In genomic region chr1:17919525-17920439, GRCh38 we compare ENCODE assay signal across 8 cellular contexts.
DNase-seq lines count a peak whose midpoint lies in the region; ATAC-seq and TF ChIP-seq lines count a peak whose summit lies in the region.

No MANE protein-coding gene starts in this region.

- no peak overlapping the region for H3K4me3 ChIP-seq in right atrium auricular region

- DNase-seq in ELR (ENCODE audit: low read depth) (peak; percentile 54), RPMI8226 (peak; percentile 70), globus pallidus (ENCODE audit: low spot score) (peak; percentile 16), NCI-H1048 (lab: John Stamatoyannopoulos, UW) (no peak), right atrium auricular region (ENCODE audit: low spot score) (no peak)
- no peak for DNase-seq in stimulated activated CD4-positive, alpha-beta T cell treated with anti-CD3 and anti-CD28 coated beads, Interleukin-12 subunit alpha, Interleukin-12 subunit beta, amount 100 ng/mL, for 4 hours

- no peak overlapping the region for H3K27ac ChIP-seq in 22Rv1
- H3K27ac ChIP-seq in right atrium auricular region: no peak overlapping the region

- no peak for ATAC-seq in HG03457 (IDR thresholded peaks at IDR 0.05; ENCODE audit: unreplicated experiment)

- TF ChIP-seq CTCF in 22Rv1 (IDR thresholded peaks at IDR 0.05) (peak; percentile 33), right atrium auricular region (IDR thresholded peaks at IDR 0.05) (peak in 1 of 2 donors; percentile 33)

- no peaks in the 10 kb centered on the region for H3K4me1 ChIP-seq in right atrium auricular region

- H3K27me3 ChIP-seq in right atrium auricular region: peaks cover 0 to 4% of the 10 kb centered on the region in 2 donors

- H3K36me3 ChIP-seq in right atrium auricular region: no peaks in the 10 kb centered on the region

- H3K9me3 ChIP-seq in right atrium auricular region: no peaks in the 10 kb centered on the region

Comparison
In these comparisons a context has a peak if more than half of its experiments do, and no peak if none do; other contexts are left out.
1. DNase-seq: peak in ELR (single experiment), RPMI8226 (single experiment) and globus pallidus (single experiment); none in stimulated activated CD4-positive, alpha-beta T cell treated with anti-CD3 and anti-CD28 coated beads, Interleukin-12 subunit alpha, Interleukin-12 subunit beta, amount 100 ng/mL, for 4 hours (single experiment), NCI-H1048 (single experiment) and right atrium auricular region (single experiment).